Comparison of ENCODE assay signal across 19 cellular contexts in genomic region chr13:78194904-78195639, GRCh38.
DNase-seq lines count a peak whose midpoint lies in the region; ATAC-seq, FAIRE-seq and TF ChIP-seq lines count a peak whose summit lies in the region.
"Had no signal": no experiment of that assay in that cellular context is flagged by ENCODE, and none has a peak within 500 bp of the region (broad histone marks: within the 10 kb centered on the region; RNA-seq: fewer than 3 reads in every experiment).

No MANE protein-coding gene starts in this region.

- 50 to 60% methylated on average over 3 of the region's 3 CpGs for WGBS in pancreas, 2 donors

- peaks cover 2% of the 10 kb centered on the region for H3K27me3 Mint-ChIP-seq in astrocyte (ENCODE audit: low read depth, unreplicated experiment)
- H3K27me3 Mint-ChIP-seq: stimulated activated naive B cell treated with anti-CD40 and anti-IgM and Interleukin-4, amounts not matched to agents 10 μg/mL and 1 μg/mL and 100 μg/mL, for 72 hours had no signal

- no peaks in the 10 kb centered on the region for H3K27me3 ChIP-seq in astrocyte (ENCODE audit: insufficient read depth, low read length)
- H3K27me3 ChIP-seq in pancreas, result no peaks in the 10 kb centered on the region
- H3K27me3 ChIP-seq: neutrophil had no signal

- no peaks in the 10 kb centered on the region for H3K4me1 ChIP-seq in astrocyte (ENCODE audit: insufficient read depth, low read length)
- no peaks in the 10 kb centered on the region for H3K4me1 ChIP-seq in pancreas
- H3K4me1 ChIP-seq: heart right ventricle had no signal

- no peaks in the 10 kb centered on the region for H3K9me3 Mint-ChIP-seq in astrocyte (ENCODE audit: unreplicated experiment)
- H3K9me3 Mint-ChIP-seq: activated T-helper 1 cell treated with anti-CD3 and anti-CD28 coated beads, Interleukin-12 subunit alpha, Interleukin-12 subunit beta, Interleukin-2, Interleukin-4 antibody, amounts not matched to agents 30 ng/mL and 10 ng/mL and 1 ng/mL, durations not matched to agents 14 hours and 24 hours and 36 hours; stimulated activated naive B cell treated with anti-CD40 and anti-IgM and Interleukin-4, amounts not matched to agents 10 μg/mL and 1 μg/mL and 100 μg/mL, for 72 hours; type B pancreatic cell had no signal

- no peak overlapping the region for H2AFZ ChIP-seq in astrocyte (ENCODE audit: low read depth, low read length)

- H3K27ac ChIP-seq in astrocyte (ENCODE audit: low read depth, low read length) (peak overlapping the region; percentile 23), pancreas (no peak overlapping the region)
- H3K27ac ChIP-seq: heart right ventricle, neutrophil, skin epidermis had no signal

- peak; percentile 3 for DNase-seq in AG08395 (ENCODE audit: low spot score)
- peak; percentile 75 for DNase-seq in HT1080 (ENCODE audit: low read depth)
- peak; percentile 65 for DNase-seq in astrocyte (ENCODE audit: low read depth)
- DNase-seq in iris pigment epithelial cell (ENCODE audit: low read depth), result peak; percentile 22
- no peak for DNase-seq in LoVo (ENCODE audit: low spot score)
- no peak for DNase-seq in pancreas
- no peak for DNase-seq in RKO (ENCODE audit: low spot score)
- DNase-seq in stimulated activated CD4-positive, alpha-beta T cell treated with anti-CD3 and anti-CD28 coated beads, Interleukin-4, amount 100 ng/mL, for 24 hours, result no peak
- DNase-seq: activated CD4-positive, alpha-beta T cell treated with anti-CD3 and anti-CD28 coated beads, Interleukin-2, amount 50 U/mL, for 48 hours; heart right ventricle; midbrain; NCI-H1436 treated with DMSO at 0.1 percent for 48 hours; NCI-H446 treated with DMSO at 0.1 percent for 48 hours; stimulated activated naive B cell treated with anti-CD40 and anti-IgM and Interleukin-4, amounts not matched to agents 10 μg/mL and 1 μg/mL and 100 μg/mL, for 72 hours had no signal

- H3K9me3 ChIP-seq in astrocyte (ENCODE audit: insufficient read depth, low read depth, low read length) (no peaks in the 10 kb centered on the region), pancreas (no peaks in the 10 kb centered on the region)
- H3K9me3 ChIP-seq: heart right ventricle, neutrophil had no signal

- no peak for ATAC-seq in pancreas
- ATAC-seq: heart right ventricle; K562; stimulated activated naive B cell treated with anti-CD40 and anti-IgM and Interleukin-4, amounts not matched to agents 10 μg/mL and 1 μg/mL and 100 μg/mL, for 72 hours had no signal

- no peaks in the 10 kb centered on the region for H3K79me2 ChIP-seq in astrocyte (ENCODE audit: insufficient read depth, low read length)

- H3K9ac ChIP-seq in astrocyte (ENCODE audit: low read length), result no peak overlapping the region

- H3K36me3 ChIP-seq in astrocyte (ENCODE audit: insufficient read depth, low read length), result no peaks in the 10 kb centered on the region
- no peaks in the 10 kb centered on the region for H3K36me3 ChIP-seq in pancreas
- H3K36me3 ChIP-seq: heart right ventricle, neutrophil had no signal

- no peaks in the 10 kb centered on the region for H3K36me3 Mint-ChIP-seq in astrocyte (ENCODE audit: low read depth, unreplicated experiment)
- H3K36me3 Mint-ChIP-seq: stimulated activated naive B cell treated with anti-CD40 and anti-IgM and Interleukin-4, amounts not matched to agents 10 μg/mL and 1 μg/mL and 100 μg/mL, for 72 hours; type B pancreatic cell had no signal

- peak overlapping the region; percentile 82 for H3K27ac Mint-ChIP-seq in astrocyte (ENCODE audit: unreplicated experiment)
- H3K27ac Mint-ChIP-seq: activated T-helper 1 cell treated with anti-CD3 and anti-CD28 coated beads, Interleukin-12 subunit alpha, Interleukin-12 subunit beta, Interleukin-2, Interleukin-4 antibody, amounts not matched to agents 30 ng/mL and 10 ng/mL and 1 ng/mL, durations not matched to agents 14 hours and 24 hours and 36 hours; stimulated activated naive B cell treated with anti-CD40 and anti-IgM and Interleukin-4, amounts not matched to agents 10 μg/mL and 1 μg/mL and 100 μg/mL, for 72 hours; type B pancreatic cell had no signal

- no peak overlapping the region for H3K4me3 ChIP-seq in astrocyte (ENCODE audit: insufficient read depth, low read depth, low read length)
- H3K4me3 ChIP-seq in pancreas, result no peak overlapping the region
- H3K4me3 ChIP-seq: heart right ventricle, K562, skin epidermis had no signal

- TF ChIP-seq CTCF in astrocyte (IDR thresholded peaks at IDR 0.05; ENCODE audit: insufficient read depth, low read depth, low read length) (no peak), pancreas (IDR thresholded peaks at IDR 0.05) (no peak)

- FAIRE-seq in astrocyte (lab: Jason Lieb, UNC) (peak; percentile 29), pancreas (lab: Jason Lieb, UNC) (no peak)
- FAIRE-seq: K562 had no signal

- H3K4me1 Mint-ChIP-seq in astrocyte (ENCODE audit: low read depth, unreplicated experiment), result peaks cover 31% of the 10 kb centered on the region
- H3K4me1 Mint-ChIP-seq: stimulated activated naive B cell treated with anti-CD40 and anti-IgM and Interleukin-4, amounts not matched to agents 10 μg/mL and 1 μg/mL and 100 μg/mL, for 72 hours had no signal

- H3K4me3 Mint-ChIP-seq in astrocyte (ENCODE audit: unreplicated experiment), result no peak overlapping the region
- H3K4me3 Mint-ChIP-seq: activated T-helper 1 cell treated with anti-CD3 and anti-CD28 coated beads, Interleukin-12 subunit alpha, Interleukin-12 subunit beta, Interleukin-2, Interleukin-4 antibody, amounts not matched to agents 30 ng/mL and 10 ng/mL and 1 ng/mL, durations not matched to agents 14 hours and 24 hours and 36 hours; stimulated activated naive B cell treated with anti-CD40 and anti-IgM and Interleukin-4, amounts not matched to agents 10 μg/mL and 1 μg/mL and 100 μg/mL, for 72 hours; type B pancreatic cell had no signal

- no peak overlapping the region for H3K4me2 ChIP-seq in astrocyte (ENCODE audit: low read length)

- intact Hi-C loops in pancreas (cut with DNase I), result no loop called here

- no peaks in the 10 kb centered on the region for H4K20me1 ChIP-seq in astrocyte (ENCODE audit: insufficient read depth, low read length)

Comparison
In these comparisons a context has a peak if more than half of its experiments do, and no peak if none do; other contexts are left out.
1. DNase-seq: peak in AG08395 (single experiment), HT1080 (single experiment), astrocyte (single experiment) and iris pigment epithelial cell (single experiment); none in LoVo (single experiment), pancreas (0 of 6), RKO (single experiment) and stimulated activated CD4-positive, alpha-beta T cell treated with anti-CD3 and anti-CD28 coated beads, Interleukin-4, amount 100 ng/mL, for 24 hours (single experiment).